In the genomic region with DNA sequence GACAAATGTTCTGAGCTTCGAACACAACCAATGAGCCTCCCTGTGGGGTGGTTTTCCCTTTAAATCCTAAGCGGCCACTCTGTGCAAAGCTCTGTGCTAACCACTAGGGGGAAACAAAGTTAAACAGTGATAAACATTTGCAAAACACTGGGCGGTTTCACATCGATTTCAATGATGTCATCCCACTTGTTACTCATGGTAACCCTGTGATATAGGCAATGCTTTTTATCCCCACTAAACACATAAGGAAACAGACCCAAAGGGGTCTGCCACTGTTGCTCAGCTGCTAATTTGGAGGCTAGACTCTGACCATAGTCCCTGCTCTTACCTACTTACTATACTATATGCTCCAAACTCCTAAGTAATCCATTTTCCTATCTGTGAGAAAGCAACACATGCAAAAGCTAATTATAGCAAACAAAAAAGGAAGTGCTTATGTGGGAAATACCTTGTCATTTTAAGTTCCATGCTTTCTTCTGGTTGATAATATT, we compare ENCODE assay signal across 8 cellular contexts. TPM values are rescaled to one million over a fixed set of nuclear protein-coding genes. Genes with fewer than 3 reads are reported as not detected.
A peak's percentile ranks its signal among the peaks of the same experiment; 100 is the strongest.
DNase-seq lines count a peak whose midpoint lies in the region; ATAC-seq and TF ChIP-seq lines count a peak whose summit lies in the region.

No MANE protein-coding gene starts in this region.

- no peaks in the 10 kb centered on the region for H3K27me3 ChIP-seq in right atrium auricular region

- no peaks in the 10 kb centered on the region for H3K36me3 Mint-ChIP-seq in activated naive CD8-positive, alpha-beta T cell treated with anti-CD3 and anti-CD28 coated beads, Interleukin-2, amount 50 U/mL, for 24 hours (ENCODE audit: low read depth)

- no peaks in the 10 kb centered on the region for H3K9me3 Mint-ChIP-seq in activated naive CD8-positive, alpha-beta T cell treated with anti-CD3 and anti-CD28 coated beads, Interleukin-2, amount 50 U/mL, for 24 hours

- no peak overlapping the region for H3K27ac Mint-ChIP-seq in activated naive CD8-positive, alpha-beta T cell treated with anti-CD3 and anti-CD28 coated beads, Interleukin-2, amount 50 U/mL, for 24 hours

- DNase-seq in NK-92 treated with Interleukin-12 subunit alpha and Interleukin-12 subunit beta, amount 100 ng/mL, for 24 hours (lab: John Stamatoyannopoulos, UW) = peak; percentile 50
- DNase-seq in NK-92 (lab: John Stamatoyannopoulos, UW; ENCODE audit: unreplicated experiment) (no peak), HEK293T (ENCODE audit: extremely low spot score) (peak; percentile 79), LNCaP clone FGC (ENCODE audit: low read depth) (peak; percentile 35), RPMI7951 (ENCODE audit: low read depth) (peak; percentile 82), right atrium auricular region (ENCODE audit: low spot score) (peak; percentile 65), skeletal muscle cell (ENCODE audit: low read depth) (peak; percentile 56)
- peak; percentile 26 for DNase-seq in activated naive CD8-positive, alpha-beta T cell treated with anti-CD3 and anti-CD28 coated beads, Interleukin-2, amount 50 U/mL, for 24 hours

- CTCF ChIA-PET in HEK293T (lab: Yijun Ruan, JAX) = interaction anchor here (0.6 to 2.0 kb wide), 14 partner anchors 12 to 242 kb away, joined by 3 to 15 read pairs (median 4); no protein-coding TSS in a partner anchor

- peak; percentile 92 for TF ChIP-seq CTCF in LNCaP clone FGC (IDR thresholded peaks at IDR 0.05; ENCODE audit: control insufficient read depth, extremely low read depth, insufficient read depth)
- peak; percentile 83 for TF ChIP-seq CTCF in right atrium auricular region (IDR thresholded peaks at IDR 0.05)

- no peak overlapping the region for H3K27ac ChIP-seq in right atrium auricular region

- POLR2A ChIA-PET in HEK293T (lab: Yijun Ruan, JAX) = interaction anchor here (0.9 to 1.1 kb wide), 2 partner anchors 12 to 29 kb away, joined by 4 read pairs; no protein-coding TSS in a partner anchor

- H3K27me3 Mint-ChIP-seq in activated naive CD8-positive, alpha-beta T cell treated with anti-CD3 and anti-CD28 coated beads, Interleukin-2, amount 50 U/mL, for 24 hours = peaks cover 12% of the 10 kb centered on the region

- peaks cover 4 to 18% of the 10 kb centered on the region in 2 donors for H3K4me1 ChIP-seq in right atrium auricular region

- peaks cover 12% of the 10 kb centered on the region for H3K4me1 Mint-ChIP-seq in activated naive CD8-positive, alpha-beta T cell treated with anti-CD3 and anti-CD28 coated beads, Interleukin-2, amount 50 U/mL, for 24 hours

- no peak overlapping the region for H3K4me3 Mint-ChIP-seq in activated naive CD8-positive, alpha-beta T cell treated with anti-CD3 and anti-CD28 coated beads, Interleukin-2, amount 50 U/mL, for 24 hours

- no peaks in the 10 kb centered on the region for H3K9me3 ChIP-seq in right atrium auricular region

- ATAC-seq in activated naive CD8-positive, alpha-beta T cell treated with anti-CD3 and anti-CD28 coated beads, Interleukin-2, amount 50 U/mL, for 24 hours = peak; percentile 98

- H3K4me3 ChIP-seq in LNCaP clone FGC (ENCODE audit: low read depth, low read length) (no peak overlapping the region), right atrium auricular region (no peak overlapping the region), skeletal muscle cell (ENCODE audit: low read depth, low read length) (no peak overlapping the region)

- H3K36me3 ChIP-seq in right atrium auricular region = no peaks in the 10 kb centered on the region

TF ChIP-seq in HEK293T, 16 proteins besides CTCF, POLR2A, EP300 and RAD21:
- TF ChIP-seq NFRKB (IDR thresholded peaks at IDR 0.05) (no peak), LEF1 (IDR thresholded peaks at IDR 0.05; ENCODE audit: borderline replicate concordance) (no peak), SUZ12 (IDR thresholded peaks at IDR 0.05) (no peak), FOXK2 (IDR thresholded peaks at IDR 0.05) (no peak), CTBP1 (IDR thresholded peaks at IDR 0.05; ENCODE audit: borderline replicate concordance) (no peak), SP1 (IDR thresholded peaks at IDR 0.05) (no peak), ZNF384 (IDR thresholded peaks at IDR 0.05) (no peak), HDGF (IDR thresholded peaks at IDR 0.05; ENCODE audit: borderline replicate concordance) (no peak), L3MBTL2 (conservative IDR thresholded peaks at IDR 0.05) (no peak), FOXM1 (IDR thresholded peaks at IDR 0.05; ENCODE audit: borderline replicate concordance) (no peak), BHLHE40 (IDR thresholded peaks at IDR 0.05; ENCODE audit: borderline replicate concordance) (no peak), FOXA1 (IDR thresholded peaks at IDR 0.05) (no peak), ARNT (IDR thresholded peaks at IDR 0.05) (no peak), ELF4 (IDR thresholded peaks at IDR 0.05) (no peak), TARDBP (IDR thresholded peaks at IDR 0.05) (no peak)
- TF ChIP-seq, protein P1, sequence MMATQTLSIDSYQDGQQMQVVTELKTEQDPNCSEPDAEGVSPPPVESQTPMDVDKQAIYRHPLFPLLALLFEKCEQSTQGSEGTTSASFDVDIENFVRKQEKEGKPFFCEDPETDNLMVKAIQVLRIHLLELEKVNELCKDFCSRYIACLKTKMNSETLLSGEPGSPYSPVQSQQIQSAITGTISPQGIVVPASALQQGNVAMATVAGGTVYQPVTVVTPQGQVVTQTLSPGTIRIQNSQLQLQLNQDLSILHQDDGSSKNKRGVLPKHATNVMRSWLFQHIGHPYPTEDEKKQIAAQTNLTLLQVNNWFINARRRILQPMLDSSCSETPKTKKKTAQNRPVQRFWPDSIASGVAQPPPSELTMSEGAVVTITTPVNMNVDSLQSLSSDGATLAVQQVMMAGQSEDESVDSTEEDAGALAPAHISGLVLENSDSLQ (IDR thresholded peaks at IDR 0.05) = no peak

RNA-seq across cellular contexts. Expression of a gene that starts 57.3 kb away (rescaled TPM):
- 1.6 TPM in 2 replicates for total RNA-seq in RPMI7951 (2014; rRNA removed; shearing (Covaris generic))
- 1 to 10 TPM; 6.9 to 7.9 TPM for total RNA-seq in right atrium auricular region
